ENCODE assay signal across 8 cellular contexts in genomic region chr3:197023241-197023997, GRCh38. TPM values are rescaled to one million over a fixed set of nuclear protein-coding genes. Genes with fewer than 3 reads are reported as not detected.
A peak's percentile ranks its signal among the peaks of the same experiment; 100 is the strongest.
DNase-seq lines count a peak whose midpoint lies in the region; ATAC-seq and TF ChIP-seq lines count a peak whose summit lies in the region.

No MANE protein-coding gene starts in this region.

- H3K4me2 ChIP-seq in OCI-LY1 (ENCODE audit: low read length): peak overlapping the region; percentile 66

- H3K9ac ChIP-seq in OCI-LY1 (ENCODE audit: low read length): peak overlapping the region; percentile 11; the same call in 1 of the 2 replicates

- intact Hi-C loops in activated naive CD4-positive, alpha-beta T cell treated with anti-CD3 and anti-CD28 coated beads for 36 hours (cut with micrococcal nuclease): no loop called here

- H3K4me1 Mint-ChIP-seq in activated naive CD4-positive, alpha-beta T cell treated with anti-CD3 and anti-CD28 coated beads for 36 hours (ENCODE audit: low read depth): peaks cover 9% of the 10 kb centered on the region
- H3K4me1 Mint-ChIP-seq in naive B cell: peaks cover 20 to 42% (median 31%) of the 10 kb centered on the region in 3 donors

- no peaks in the 10 kb centered on the region for H3K79me2 ChIP-seq in OCI-LY1 (ENCODE audit: insufficient read depth, low read length)

- CTCF ChIA-PET in activated naive CD4-positive, alpha-beta T cell treated with anti-CD3 and anti-CD28 coated beads for 36 hours (lab: Charles Lee): interaction anchor here (0.5 to 1.2 kb wide), 2 partner anchors 18 to 150 kb away, joined by 4 to 5 read pairs; no protein-coding TSS in a partner anchor

- no peaks in the 10 kb centered on the region for H3K9me2 ChIP-seq in OCI-LY1 (ENCODE audit: low read depth, low read length)

- H3F3A ChIP-seq in OCI-LY1 (ENCODE audit: insufficient read depth, low read length): no peaks in the 10 kb centered on the region

- H2AFZ ChIP-seq in OCI-LY1 (ENCODE audit: low read length): no peak overlapping the region

- no peaks in the 10 kb centered on the region for H3K36me3 Mint-ChIP-seq in activated naive CD4-positive, alpha-beta T cell treated with anti-CD3 and anti-CD28 coated beads for 36 hours (ENCODE audit: low read depth)
- no peaks in the 10 kb centered on the region for H3K36me3 Mint-ChIP-seq in naive B cell

- no peak for DNase-seq in activated naive CD4-positive, alpha-beta T cell treated with anti-CD3 and anti-CD28 coated beads for 36 hours
- DNase-seq in activated naive CD4-positive, alpha-beta T cell (lab: John Stamatoyannopoulos, UW): no peak
- peak; percentile 85 for DNase-seq in naive B cell
- DNase-seq in stimulated activated naive CD4-positive, alpha-beta T cell (lab: John Stamatoyannopoulos, UW): no peak
- DNase-seq in superior temporal gyrus (ENCODE audit: extremely low spot score): no peak

- H3K4me3 ChIP-seq in OCI-LY1 (ENCODE audit: low read depth, low read length, poor library complexity, severe bottlenecking): peak overlapping the region; percentile 47

- peaks cover 21% of the 10 kb centered on the region for H3K4me1 ChIP-seq in OCI-LY1 (ENCODE audit: insufficient read depth, low read length, severe bottlenecking)

- no peak for TF ChIP-seq CTCF in OCI-LY1 (IDR thresholded peaks at IDR 0.05; ENCODE audit: low read length)

- H3K27me3 Mint-ChIP-seq in activated naive CD4-positive, alpha-beta T cell treated with anti-CD3 and anti-CD28 coated beads for 36 hours (ENCODE audit: low read depth): peaks cover 5% of the 10 kb centered on the region
- H3K27me3 Mint-ChIP-seq in naive B cell: peaks cover 26 to 47% (median 42%) of the 10 kb centered on the region in 3 donors

- H3K27me3 ChIP-seq in OCI-LY1 (ENCODE audit: insufficient read depth, low read length): peaks cover 36% of the 10 kb centered on the region

- H3K4me3 Mint-ChIP-seq in activated naive CD4-positive, alpha-beta T cell treated with anti-CD3 and anti-CD28 coated beads for 36 hours: peak overlapping the region; percentile 38
- H3K4me3 Mint-ChIP-seq in naive B cell: peak overlapping the region; percentile 53 to 93 (median 83)

- H3K9me3 Mint-ChIP-seq in activated naive CD4-positive, alpha-beta T cell treated with anti-CD3 and anti-CD28 coated beads for 36 hours: no peaks in the 10 kb centered on the region
- H3K9me3 Mint-ChIP-seq in naive B cell: no peaks in the 10 kb centered on the region

- no peaks in the 10 kb centered on the region for H3K36me3 ChIP-seq in OCI-LY1 (ENCODE audit: insufficient read depth, low read length)

- H3K27ac Mint-ChIP-seq in activated naive CD4-positive, alpha-beta T cell treated with anti-CD3 and anti-CD28 coated beads for 36 hours: no peak overlapping the region
- H3K27ac Mint-ChIP-seq in naive B cell: peak overlapping the region; percentile 77 to 97 (median 92)

- H3K27ac ChIP-seq in OCI-LY1 (ENCODE audit: low read depth, low read length, poor library complexity, severe bottlenecking): no peak overlapping the region

- H4K20me1 ChIP-seq in OCI-LY1 (ENCODE audit: insufficient read depth, low read length): no peaks in the 10 kb centered on the region

- H3K9me3 ChIP-seq in OCI-LY1 (ENCODE audit: low read length): no peaks in the 10 kb centered on the region

- ATAC-seq in HG03196 (IDR thresholded peaks at IDR 0.05; ENCODE audit: unreplicated experiment) (peak; percentile 51), naive B cell (ENCODE audit: low read depth in 2 of 2) (peak; percentile 90 to 91), HG02973 (IDR thresholded peaks at IDR 0.05; ENCODE audit: unreplicated experiment) (no peak)

RNA-seq across cellular contexts. Expression of gene MELTF, which starts 6.2 kb away (rescaled TPM):
- total RNA-seq in activated naive CD4-positive, alpha-beta T cell treated with anti-CD3 and anti-CD28 coated beads for 36 hours: 1 to 10 TPM; 5.1 to 5.5 TPM
- under 1 TPM in 1 of 6 donors, not detected in 5; 0.61 TPM for polyA plus RNA-seq in naive B cell (ENCODE audit: low read depth in 6 of 6)

RNA-seq across cellular contexts. Expression of gene PIGZ, which starts 54.8 kb away (rescaled TPM):
- total RNA-seq in activated naive CD4-positive, alpha-beta T cell treated with anti-CD3 and anti-CD28 coated beads for 36 hours: under 1 TPM; 0.12 to 0.26 TPM
- 1 to 10 TPM in 3 of 6 donors, under 1 TPM in 2, not detected in 1; 0.45 to 2.6 (median 1.1) TPM for polyA plus RNA-seq in naive B cell (ENCODE audit: low read depth in 6 of 6)
